In the genomic region with DNA sequence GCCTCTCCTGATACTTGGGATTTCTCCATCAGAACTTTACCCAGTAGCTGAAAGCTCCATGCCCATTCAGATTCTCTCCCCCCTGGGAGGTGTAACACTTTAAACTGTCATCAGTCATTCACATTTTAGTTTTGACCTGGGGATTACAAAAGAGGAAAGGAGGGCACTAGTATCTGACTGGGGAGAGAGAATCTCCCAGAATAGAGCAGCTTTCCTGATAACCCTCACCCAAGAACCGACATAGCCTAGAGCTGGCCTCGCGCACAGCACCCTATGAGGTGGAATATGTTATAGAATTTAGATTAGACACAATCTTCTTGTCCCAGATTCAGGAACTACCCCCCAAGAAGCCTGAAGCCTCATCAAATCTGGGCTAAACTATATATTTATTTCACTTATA, we compare ENCODE assay signal across 25 cellular contexts.
DNase-seq lines count a peak whose midpoint lies in the region; ATAC-seq and TF ChIP-seq lines count a peak whose summit lies in the region.
"Had no signal": no experiment of that assay in that cellular context is flagged by ENCODE, and none has a peak within 500 bp of the region (broad histone marks: within the 10 kb centered on the region; RNA-seq: fewer than 3 reads in every experiment).

No MANE protein-coding gene starts in this region.

- no peak for TF ChIP-seq CTCF in right atrium auricular region (IDR thresholded peaks at IDR 0.05)
- TF ChIP-seq CTCF in GM23338 (conservative IDR thresholded peaks at IDR 0.05; ENCODE audit: low read depth in 2 of 2), result no peak
- no peak for TF ChIP-seq CTCF in WTC11 (IDR thresholded peaks at IDR 0.05)

- H3K18ac ChIP-seq in mesendoderm (ENCODE audit: low read length), result peak overlapping the region; percentile 55

- no peaks in the 10 kb centered on the region for H3F3A ChIP-seq in GM23338 (replicated peaks; ENCODE audit: low read depth)

- no peak overlapping the region for H3K4me3 ChIP-seq in right atrium auricular region
- no peak overlapping the region for H3K4me3 ChIP-seq in GM23338
- no peak overlapping the region for H3K4me3 ChIP-seq in mesendoderm (ENCODE audit: low read length)
- H3K4me3 ChIP-seq: A549; BLaER1 treated with 17β-estradiol and CSF1 and Interleukin-3, amounts not matched to agents 10 nM and 100 nM; GM12878; GM23248 had no signal

- H3K27me3 ChIP-seq in right atrium auricular region (no peaks in the 10 kb centered on the region), GM23338 (ENCODE audit: insufficient read depth) (no peaks in the 10 kb centered on the region), mesendoderm (ENCODE audit: insufficient read depth, low read length, poor library complexity) (no peaks in the 10 kb centered on the region)
- H3K27me3 ChIP-seq: BE2C; BLaER1 treated with 17β-estradiol and CSF1 and Interleukin-3, amounts not matched to agents 10 nM and 100 nM had no signal

- H2BK5ac ChIP-seq in mesendoderm (ENCODE audit: low read length), result no peak overlapping the region

- no peak overlapping the region for H2AFZ ChIP-seq in GM23338
- H2AFZ ChIP-seq: GM23248 had no signal

- no peaks in the 10 kb centered on the region for H3K9me2 ChIP-seq in GM23338 (ENCODE audit: insufficient read depth)

- H3K4me1 ChIP-seq in right atrium auricular region (no peaks in the 10 kb centered on the region), GM23338 (ENCODE audit: insufficient read depth) (no peaks in the 10 kb centered on the region), mesendoderm (ENCODE audit: control insufficient read depth, low read depth, low read length) (peaks cover 2% of the 10 kb centered on the region)
- H3K4me1 ChIP-seq: A549, BE2C had no signal

- H4K8ac ChIP-seq in mesendoderm (ENCODE audit: low read depth, low read length), result no peak overlapping the region

- H3K4ac ChIP-seq in mesendoderm (ENCODE audit: low read depth, low read length), result no peak overlapping the region

- ATAC-seq in Right ventricle myocardium superior (ENCODE audit: poor library complexity), result peak; percentile 36
- peak; percentile 63 for ATAC-seq in GM23338
- ATAC-seq in WTC11, result peak; percentile 28; the same call in 1 of the 2 replicates
- ATAC-seq: A549, GM12878, HCT116 had no signal

- no peak overlapping the region for H4K5ac ChIP-seq in mesendoderm (ENCODE audit: low read length)

- no peak overlapping the region for H2BK120ac ChIP-seq in mesendoderm (ENCODE audit: low read depth, low read length)

- DNase-seq in Right ventricle myocardium superior, result no peak
- no peak for DNase-seq in right atrium auricular region (ENCODE audit: low spot score)
- no peak for DNase-seq in GM23338 (ENCODE audit: low spot score)
- DNase-seq in WTC11 (ENCODE audit: low spot score), result no peak
- DNase-seq in mesendoderm, result peak; percentile 7
- no peak for DNase-seq in SKM-1 treated with dmso at 0.1 percent for 144 hours (lab: John Stamatoyannopoulos, UW; ENCODE audit: unreplicated experiment)
- no peak for DNase-seq in NOMO-1 (lab: John Stamatoyannopoulos, UW; ENCODE audit: unreplicated experiment in 2 of 2)
- DNase-seq in activated CD4-positive, CD25-positive, alpha-beta regulatory T cell (lab: John Stamatoyannopoulos, UW), result no peak
- DNase-seq: 8988T; ACHN; AML-193; BE2C; CD4-positive, alpha-beta T cell; CD8-positive, alpha-beta memory T cell; DMS 273 treated with DMSO at 0.1 percent for 48 hours; DMS79; EL; GDM1; GM23248; H9 had no signal

- intact Hi-C loops in Right ventricle myocardium superior (cut with DNase I), result no loop called here

- H3K4me1 Mint-ChIP-seq in GM23338 (peaks cover 23% of the 10 kb centered on the region), WTC11 (peaks cover 28% of the 10 kb centered on the region)
- H3K4me1 Mint-ChIP-seq: CD14-positive monocyte; CD8-positive, alpha-beta memory T cell had no signal

- no peak overlapping the region for H3K9ac ChIP-seq in mesendoderm (ENCODE audit: low read length)
- H3K9ac ChIP-seq: BLaER1 treated with 17β-estradiol and CSF1 and Interleukin-3, amounts not matched to agents 10 nM and 100 nM; GM23248 had no signal

- no peaks in the 10 kb centered on the region for H3K36me3 ChIP-seq in right atrium auricular region
- H3K36me3 ChIP-seq in GM23338 (ENCODE audit: insufficient read depth), result no peaks in the 10 kb centered on the region
- H3K36me3 ChIP-seq in mesendoderm (ENCODE audit: control insufficient read depth, insufficient read depth, low read length), result no peaks in the 10 kb centered on the region
- H3K36me3 ChIP-seq: BE2C; BLaER1 treated with 17β-estradiol and CSF1 and Interleukin-3, amounts not matched to agents 10 nM and 100 nM had no signal

- H3K4me2 ChIP-seq in GM23338 (no peak overlapping the region), mesendoderm (ENCODE audit: low read length) (no peak overlapping the region)
- H3K4me2 ChIP-seq: A549; BLaER1 treated with 17β-estradiol and CSF1 and Interleukin-3, amounts not matched to agents 10 nM and 100 nM had no signal

- no peak overlapping the region for H3K56ac ChIP-seq in mesendoderm (ENCODE audit: low read length)

- no peaks in the 10 kb centered on the region for H3K79me2 ChIP-seq in GM23338 (replicated peaks; ENCODE audit: insufficient read depth)
- H3K79me2 ChIP-seq in mesendoderm (ENCODE audit: control insufficient read depth, insufficient read depth, low read length), result no peaks in the 10 kb centered on the region

- H2BK15ac ChIP-seq in mesendoderm (replicated peaks; ENCODE audit: low read depth), result no peak overlapping the region

- no peak overlapping the region for H2AK5ac ChIP-seq in mesendoderm (ENCODE audit: low read length)

- H3K9me3 Mint-ChIP-seq in GM23338 (no peaks in the 10 kb centered on the region; the same call in 2 of the 3 replicates), WTC11 (peaks cover 6% of the 10 kb centered on the region; the same call in 1 of the 2 replicates)

- H3K27ac Mint-ChIP-seq in GM23338, result no peak overlapping the region
- no peak overlapping the region for H3K27ac Mint-ChIP-seq in WTC11
- H3K27ac Mint-ChIP-seq: CD14-positive monocyte; CD4-positive, alpha-beta T cell; CD8-positive, alpha-beta memory T cell had no signal

- no peak overlapping the region for H3K23ac ChIP-seq in mesendoderm (ENCODE audit: low read length)

- CTCF ChIA-PET in WTC11 (lab: Charles Lee), result no interaction called here

- WGBS in mesendoderm (ENCODE audit: extremely low coverage, insufficient coverage, low lambda C conversion rate), result no CpG with 5 or more reads among the region's 3 CpGs

- no peaks in the 10 kb centered on the region for H3K79me1 ChIP-seq in mesendoderm (ENCODE audit: low read length)

- H3K27me3 Mint-ChIP-seq in GM23338 (ENCODE audit: insufficient read depth, low read depth, poor library complexity) (no peaks in the 10 kb centered on the region), WTC11 (ENCODE audit: low read depth) (no peaks in the 10 kb centered on the region)
- H3K27me3 Mint-ChIP-seq: CD4-positive, alpha-beta T cell; CD8-positive, alpha-beta memory T cell had no signal

- H3K4me3 Mint-ChIP-seq in GM23338, result no peak overlapping the region
- H3K4me3 Mint-ChIP-seq in WTC11, result no peak overlapping the region
- H3K4me3 Mint-ChIP-seq: CD14-positive monocyte; CD4-positive, alpha-beta T cell; CD8-positive, alpha-beta memory T cell; H9 had no signal

- H3K9me3 ChIP-seq in right atrium auricular region, result peaks cover 0 to 6% of the 10 kb centered on the region in 2 donors
- H3K9me3 ChIP-seq: A549; BE2C; BLaER1 treated with 17β-estradiol and CSF1 and Interleukin-3, amounts not matched to agents 10 nM and 100 nM had no signal

- H3K36me3 Mint-ChIP-seq in GM23338 (ENCODE audit: low read depth) (peaks cover 2% of the 10 kb centered on the region; the same call in 1 of the 3 replicates), WTC11 (no peaks in the 10 kb centered on the region)
- H3K36me3 Mint-ChIP-seq: CD14-positive monocyte; CD8-positive, alpha-beta memory T cell had no signal

- H3K27ac ChIP-seq in right atrium auricular region (no peak overlapping the region), GM23338 (ENCODE audit: low read depth) (no peak overlapping the region), mesendoderm (ENCODE audit: low read depth, low read length) (no peak overlapping the region)
- H3K27ac ChIP-seq: A549; BLaER1 treated with 17β-estradiol and CSF1 and Interleukin-3, amounts not matched to agents 10 nM and 100 nM; GM23248 had no signal

- POLR2A ChIA-PET in WTC11 (lab: Charles Lee), result no interaction called here

- no peaks in the 10 kb centered on the region for H4K20me1 ChIP-seq in GM23338 (replicated peaks; ENCODE audit: insufficient read depth)
- H4K20me1 ChIP-seq: BLaER1 treated with 17β-estradiol and CSF1 and Interleukin-3, amounts not matched to agents 10 nM and 100 nM had no signal

TF ChIP-seq in GM23338, 12 proteins besides CTCF, POLR2A, EP300 and RAD21:
- TF ChIP-seq POLR2AphosphoS5 (IDR thresholded peaks at IDR 0.05; ENCODE audit: low read depth) (no peak), STAT1 (IDR thresholded peaks at IDR 0.05; ENCODE audit: unreplicated experiment) (no peak), JUNB (IDR thresholded peaks at IDR 0.05; ENCODE audit: unreplicated experiment) (no peak), EZH2 (IDR thresholded peaks at IDR 0.05; ENCODE audit: low read depth, unreplicated experiment) (no peak)

TF ChIP-seq in WTC11, 78 proteins besides CTCF, POLR2A, EP300 and RAD21 (continues in another document):
- TF ChIP-seq, protein P1, sequence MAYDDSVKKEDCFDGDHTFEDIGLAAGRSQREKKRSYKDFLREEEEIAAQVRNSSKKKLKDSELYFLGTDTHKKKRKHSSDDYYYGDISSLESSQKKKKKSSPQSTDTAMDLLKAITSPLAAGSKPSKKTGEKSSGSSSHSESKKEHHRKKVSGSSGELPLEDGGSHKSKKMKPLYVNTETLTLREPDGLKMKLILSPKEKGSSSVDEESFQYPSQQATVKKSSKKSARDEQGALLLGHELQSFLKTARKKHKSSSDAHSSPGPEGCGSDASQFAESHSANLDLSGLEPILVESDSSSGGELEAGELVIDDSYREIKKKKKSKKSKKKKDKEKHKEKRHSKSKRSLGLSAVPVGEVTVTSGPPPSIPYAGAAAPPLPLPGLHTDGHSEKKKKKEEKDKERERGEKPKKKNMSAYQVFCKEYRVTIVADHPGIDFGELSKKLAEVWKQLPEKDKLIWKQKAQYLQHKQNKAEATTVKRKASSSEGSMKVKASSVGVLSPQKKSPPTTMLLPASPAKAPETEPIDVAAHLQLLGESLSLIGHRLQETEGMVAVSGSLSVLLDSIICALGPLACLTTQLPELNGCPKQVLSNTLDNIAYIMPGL (CRISPR knock-in tag; IDR thresholded peaks at IDR 0.05), result no peak
- TF ChIP-seq ATF1 (CRISPR knock-in tag; IDR thresholded peaks at IDR 0.05), result no peak
- TF ChIP-seq ZBTB21 (CRISPR knock-in tag; IDR thresholded peaks at IDR 0.05; ENCODE audit: borderline replicate concordance), result no peak
- no peak for TF ChIP-seq HMGA2 (CRISPR knock-in tag; IDR thresholded peaks at IDR 0.05)
